In the genomic region with DNA sequence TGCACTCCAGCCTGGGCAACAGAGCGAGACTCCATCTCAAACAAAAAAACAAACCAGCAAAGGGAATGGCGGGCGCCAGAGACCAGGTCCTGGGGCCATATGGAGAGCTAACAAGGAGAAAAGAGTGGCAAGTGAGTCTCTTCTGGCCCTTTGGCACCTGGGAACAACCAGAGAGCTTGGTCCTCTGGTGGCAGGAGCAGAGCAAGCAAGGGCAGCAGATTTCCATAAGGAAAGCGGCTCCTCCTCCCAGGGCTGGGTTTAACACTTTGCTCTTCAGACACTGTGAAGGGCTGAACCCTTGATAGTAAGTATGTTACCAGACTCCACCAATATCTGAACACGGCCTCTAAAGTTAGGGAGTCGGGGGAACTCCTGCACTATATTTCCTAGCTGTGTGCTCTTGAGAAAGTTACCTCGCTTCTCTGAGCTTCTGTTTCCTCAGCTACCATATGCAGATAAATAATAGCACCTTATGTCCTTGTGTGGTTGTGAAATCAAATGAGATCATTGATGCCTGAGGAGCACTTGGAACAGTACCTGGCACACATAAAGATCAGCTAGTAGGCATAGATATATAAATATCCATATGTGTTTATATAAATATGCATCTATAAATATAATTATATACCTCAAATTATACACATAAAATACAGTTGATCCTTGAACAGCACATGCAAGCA, we compare ENCODE assay signal across 10 cellular contexts. TPM values are rescaled to one million over a fixed set of nuclear protein-coding genes. Genes with fewer than 3 reads are reported as not detected.
A peak's percentile ranks its signal among the peaks of the same experiment; 100 is the strongest.
DNase-seq lines count a peak whose midpoint lies in the region; ATAC-seq and TF ChIP-seq lines count a peak whose summit lies in the region.
"Had no signal": no experiment of that assay in that cellular context is flagged by ENCODE, and none has a peak within 500 bp of the region (broad histone marks: within the 10 kb centered on the region; RNA-seq: fewer than 3 reads in every experiment).

No MANE protein-coding gene starts in this region.

- H3K4me3 ChIP-seq in GM23338 (no peak overlapping the region), gastroesophageal sphincter (no peak overlapping the region), MG63 (no peak overlapping the region)

- no peaks in the 10 kb centered on the region for H3K9me3 Mint-ChIP-seq in GM23338
- H3K9me3 Mint-ChIP-seq in stimulated activated effector memory CD8-positive, alpha-beta T cell treated with anti-CD3 and anti-CD28 coated beads, Interleukin-12 subunit alpha, Interleukin-12 subunit beta, amount 100 ng/mL, for 72 hours: no peaks in the 10 kb centered on the region

- TF ChIP-seq EP300 in gastroesophageal sphincter (IDR thresholded peaks at IDR 0.05): no peak

- H3K4me1 ChIP-seq in GM23338 (ENCODE audit: insufficient read depth): peaks cover 52% of the 10 kb centered on the region
- H3K4me1 ChIP-seq in gastroesophageal sphincter: peaks cover 3 to 72% (median 36%) of the 10 kb centered on the region in 3 donors

- H3K4me2 ChIP-seq in GM23338: no peak overlapping the region

- TF ChIP-seq POLR2A in gastroesophageal sphincter (IDR thresholded peaks at IDR 0.05): no peak

- peaks cover 66% of the 10 kb centered on the region for H3K4me1 Mint-ChIP-seq in GM23338
- H3K4me1 Mint-ChIP-seq in stimulated activated effector memory CD8-positive, alpha-beta T cell treated with anti-CD3 and anti-CD28 coated beads, Interleukin-12 subunit alpha, Interleukin-12 subunit beta, amount 100 ng/mL, for 72 hours: peaks cover 27% of the 10 kb centered on the region

- WGBS in gastroesophageal sphincter (ENCODE audit: low coverage in 1 of 2), 2 donors: 63 to 67% methylated on average over 3 to 6 of the region's 7 CpGs

- no peaks in the 10 kb centered on the region for H3K36me3 Mint-ChIP-seq in GM23338 (ENCODE audit: low read depth)
- peaks cover 6% of the 10 kb centered on the region for H3K36me3 Mint-ChIP-seq in stimulated activated effector memory CD8-positive, alpha-beta T cell treated with anti-CD3 and anti-CD28 coated beads, Interleukin-12 subunit alpha, Interleukin-12 subunit beta, amount 100 ng/mL, for 72 hours
- H3K36me3 Mint-ChIP-seq: activated naive CD8-positive, alpha-beta T cell had no signal

- no peaks in the 10 kb centered on the region for H3K9me2 ChIP-seq in GM23338 (ENCODE audit: insufficient read depth)

- no peak overlapping the region for H3K27ac ChIP-seq in GM23338 (ENCODE audit: low read depth)
- peak overlapping the region in 3 of 4 donors; percentile 93 to 96 (median 95) for H3K27ac ChIP-seq in gastroesophageal sphincter

- H3K9me3 ChIP-seq in gastroesophageal sphincter (no peaks in the 10 kb centered on the region), MG63 (no peaks in the 10 kb centered on the region)

- H3K27ac Mint-ChIP-seq in GM23338: no peak overlapping the region
- H3K27ac Mint-ChIP-seq in stimulated activated effector memory CD8-positive, alpha-beta T cell treated with anti-CD3 and anti-CD28 coated beads, Interleukin-12 subunit alpha, Interleukin-12 subunit beta, amount 100 ng/mL, for 72 hours: no peak overlapping the region

- H3K79me2 ChIP-seq in GM23338 (replicated peaks; ENCODE audit: insufficient read depth): no peaks in the 10 kb centered on the region

- 0 out of 2 replicates have a peak, but pooled peaks cover 7% of the 10 kb centered on the region for H3F3A ChIP-seq in GM23338 (replicated peaks; ENCODE audit: low read depth)

- H3K27me3 ChIP-seq in GM23338 (ENCODE audit: insufficient read depth) (no peaks in the 10 kb centered on the region), gastroesophageal sphincter (no peaks in the 10 kb centered on the region), MG63 (no peaks in the 10 kb centered on the region)

- DNase-seq in GM23338 (ENCODE audit: low spot score): peak; percentile 58
- DNase-seq in SW 1271 (lab: John Stamatoyannopoulos, UW): peak; percentile 39 to 62
- no peak for DNase-seq in stimulated activated effector memory CD8-positive, alpha-beta T cell treated with anti-CD3 and anti-CD28 coated beads, Interleukin-12 subunit alpha, Interleukin-12 subunit beta, amount 100 ng/mL, for 72 hours (ENCODE audit: low spot score in 2 of 2)
- DNase-seq in MG63: no peak
- DNase-seq in central memory CD4-positive, alpha-beta T cell: no peak
- no peak for DNase-seq in NCI-H1930 (lab: John Stamatoyannopoulos, UW)
- DNase-seq in HK-2 (ENCODE audit: unreplicated experiment): no peak
- DNase-seq: stimulated activated naive CD8-positive, alpha-beta T cell treated with anti-CD3 and anti-CD28 coated beads, Interleukin-15, Interleukin-2, amounts not matched to agents 100 U/mL and 50 U/mL, for 24 hours had no signal

- ATAC-seq in GM23338 (peak; percentile 5; the same call in 2 of the 3 replicates), gastroesophageal sphincter (no peak)
- ATAC-seq in stimulated activated effector memory CD8-positive, alpha-beta T cell treated with anti-CD3 and anti-CD28 coated beads, Interleukin-12 subunit alpha, Interleukin-12 subunit beta, amount 100 ng/mL, for 72 hours: no peak
- ATAC-seq: stimulated activated naive CD8-positive, alpha-beta T cell treated with anti-CD3 and anti-CD28 coated beads, Interleukin-15, Interleukin-2, amounts not matched to agents 100 U/mL and 50 U/mL, for 24 hours had no signal

- H3K4me3 Mint-ChIP-seq in GM23338: no peak overlapping the region
- H3K4me3 Mint-ChIP-seq in stimulated activated effector memory CD8-positive, alpha-beta T cell treated with anti-CD3 and anti-CD28 coated beads, Interleukin-12 subunit alpha, Interleukin-12 subunit beta, amount 100 ng/mL, for 72 hours: peak overlapping the region; percentile 75

- TF ChIP-seq CTCF in GM23338 (conservative IDR thresholded peaks at IDR 0.05; ENCODE audit: low read depth in 2 of 2): peak; percentile 16 to 36; a peak in 2 of 4 replicates
- no peak for TF ChIP-seq CTCF in gastroesophageal sphincter (IDR thresholded peaks at IDR 0.05)

- no peak overlapping the region for H2AFZ ChIP-seq in GM23338

- no peaks in the 10 kb centered on the region for H4K20me1 ChIP-seq in GM23338 (replicated peaks; ENCODE audit: insufficient read depth)

- H3K36me3 ChIP-seq in GM23338 (ENCODE audit: insufficient read depth) (no peaks in the 10 kb centered on the region), gastroesophageal sphincter (no peaks in the 10 kb centered on the region), MG63 (no peaks in the 10 kb centered on the region)

- H3K27me3 Mint-ChIP-seq in GM23338 (ENCODE audit: insufficient read depth, low read depth, poor library complexity): peaks cover 34% of the 10 kb centered on the region

TF ChIP-seq in GM23338, 12 proteins besides CTCF, POLR2A, EP300 and RAD21 (continues in another document):
- no peak for TF ChIP-seq STAT1 (IDR thresholded peaks at IDR 0.05; ENCODE audit: unreplicated experiment)
- no peak for TF ChIP-seq ZNF331 (CRISPR knock-in tag; IDR thresholded peaks at IDR 0.05; ENCODE audit: low read depth)

RNA-seq across cellular contexts. Expression of a gene that starts 33.4 kb away (rescaled TPM):
- total RNA-seq in GM23338 (2014; rRNA removed; shearing (Covaris generic)): 21.3 and 174 TPM in 2 replicates
- 15.7 and 18.0 TPM in 2 replicates for polyA plus RNA-seq in GM23338 (2016; fragmentation: Nextera tagmentation; extraction: Ambion mirVana)
- total RNA-seq in gastroesophageal sphincter: 10 to 100 TPM in 1 of 4 donors, 1 to 10 TPM in 1, under 1 TPM in 2; 0.35 to 44.5 (median 1.3) TPM
- total RNA-seq in MG63 (2014; rRNA removed; shearing (Covaris generic); ENCODE audit: low replicate concordance): not detected in 2 replicates

Comparison
In these comparisons a context has a peak if more than half of its experiments do, and no peak if none do; other contexts are left out.
1. DNase-seq: peak in GM23338 (single experiment) and SW 1271 (2 of 2); none in stimulated activated effector memory CD8-positive, alpha-beta T cell treated with anti-CD3 and anti-CD28 coated beads, Interleukin-12 subunit alpha, Interleukin-12 subunit beta, amount 100 ng/mL, for 72 hours (0 of 2), MG63 (single experiment), central memory CD4-positive, alpha-beta T cell (single experiment), NCI-H1930 (0 of 2) and HK-2 (single experiment).
2. CTCF ChIP-seq: peak in GM23338 (2 of 2); none in gastroesophageal sphincter (0 of 4).